6 cellular contexts compared by ENCODE assay signal in the genomic region with DNA sequence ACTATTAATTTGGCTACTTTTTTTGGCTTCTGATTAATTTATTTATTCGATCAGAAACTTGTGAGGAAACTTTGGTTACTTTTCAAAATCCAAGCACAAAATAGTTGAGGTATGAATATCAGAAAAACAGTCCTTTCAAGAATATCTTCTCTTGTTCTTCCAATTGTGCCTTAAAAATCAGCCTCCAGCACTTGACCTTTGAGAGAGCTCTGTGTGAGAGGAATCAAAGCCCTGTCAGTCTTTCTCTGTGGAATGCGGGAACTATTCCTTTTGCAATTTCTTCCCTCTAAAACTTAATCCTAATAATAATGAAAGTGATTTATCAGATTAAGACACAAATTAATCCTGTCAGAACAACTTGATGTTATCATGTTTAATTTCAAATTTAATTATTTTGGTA.
"Had no signal": no experiment of that assay in that cellular context is flagged by ENCODE, and none has a peak within 500 bp of the region (broad histone marks: within the 10 kb centered on the region; RNA-seq: fewer than 3 reads in every experiment).

No MANE protein-coding gene starts in this region.

- H3K27ac ChIP-seq: HL-60 had no signal

- DNase-seq: H9, HCEC 1CT, KG1 had no signal

- ATAC-seq: GM23338, HepG2 had no signal

- H3K4me3 ChIP-seq: GM23338 had no signal

- H2AFZ ChIP-seq: GM23338 had no signal

- H3K4me2 ChIP-seq: GM23338 had no signal
